In the genomic region with DNA sequence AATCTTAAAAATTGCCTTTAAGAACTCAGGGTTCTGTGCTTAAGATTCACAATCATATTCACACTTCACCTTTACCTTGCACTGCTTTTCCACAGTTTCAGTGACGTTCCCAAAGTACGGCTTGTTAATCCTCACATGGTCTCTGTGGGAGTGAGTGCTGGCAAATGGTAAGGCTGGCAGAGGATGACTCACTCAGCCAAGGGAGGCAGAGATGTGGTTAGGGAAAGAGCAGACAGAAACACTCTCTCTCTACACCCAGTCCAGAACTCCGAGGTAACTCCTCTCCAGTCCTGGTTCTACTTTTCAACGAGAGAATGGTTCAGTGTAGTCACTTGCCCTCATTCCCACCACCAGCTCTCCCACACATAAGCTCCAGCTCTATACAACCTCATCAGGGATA, we compare ENCODE assay signal across 1 cellular context.
TF ChIP-seq lines count a peak whose summit lies in the region.

No MANE protein-coding gene starts in this region.

TF ChIP-seq in K562, 482 proteins besides CTCF, POLR2A, EP300 and RAD21:
- peak; percentile 17; the same call in 1 of the 2 replicates for TF ChIP-seq JUND (IDR thresholded peaks at IDR 0.05; ENCODE audit: borderline replicate concordance, low read depth, low read length)
- no peak for TF ChIP-seq JUND (tag; IDR thresholded peaks at IDR 0.05; ENCODE audit: borderline replicate concordance, low read depth, low read length)
- TF ChIP-seq ZNF696 (CRISPR knock-in tag; conservative IDR thresholded peaks at IDR 0.05): no peak
- no peak for TF ChIP-seq ZNF586 (CRISPR knock-in tag; conservative IDR thresholded peaks at IDR 0.05)
- no peak for TF ChIP-seq CBFA2T2 (conservative IDR thresholded peaks at IDR 0.05)
- no peak for TF ChIP-seq CBX5 (IDR thresholded peaks at IDR 0.05; ENCODE audit: borderline replicate concordance, low read depth)
- TF ChIP-seq SOX6 (IDR thresholded peaks at IDR 0.05): no peak
- TF ChIP-seq FOSL1 (tag; conservative IDR thresholded peaks at IDR 0.05): peak; percentile 49
- TF ChIP-seq JUN (IDR thresholded peaks at IDR 0.05; ENCODE audit: borderline replicate concordance, low read depth, low read length): peak; percentile 36; the same call in 1 of the 2 replicates
- no peak for TF ChIP-seq JUN (CRISPR knock-in tag; IDR thresholded peaks at IDR 0.05; ENCODE audit: borderline replicate concordance)
- TF ChIP-seq SLC30A9 (CRISPR knock-in tag; IDR thresholded peaks at IDR 0.05): no peak
- TF ChIP-seq, protein P1, sequence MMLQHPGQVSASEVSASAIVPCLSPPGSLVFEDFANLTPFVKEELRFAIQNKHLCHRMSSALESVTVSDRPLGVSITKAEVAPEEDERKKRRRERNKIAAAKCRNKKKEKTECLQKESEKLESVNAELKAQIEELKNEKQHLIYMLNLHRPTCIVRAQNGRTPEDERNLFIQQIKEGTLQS (IDR thresholded peaks at IDR 0.05): peak; percentile 44; the same call in 1 of the 2 replicates
- TF ChIP-seq, protein P1 (CRISPR knock-in tag; conservative IDR thresholded peaks at IDR 0.05): no peak
- no peak for TF ChIP-seq ZNF764 (CRISPR knock-in tag; IDR thresholded peaks at IDR 0.05; ENCODE audit: low read depth)
- TF ChIP-seq ZFP36 (IDR thresholded peaks at IDR 0.05; ENCODE audit: low read depth, low read length, partially characterized antibody): no peak
- no peak for TF ChIP-seq PCBP1 (IDR thresholded peaks at IDR 0.05; ENCODE audit: low read depth, low read length, poor library complexity, severe bottlenecking)
- no peak for TF ChIP-seq MAFF (IDR thresholded peaks at IDR 0.05; ENCODE audit: low read length)
- no peak for TF ChIP-seq TEAD4 (IDR thresholded peaks at IDR 0.05; ENCODE audit: low read length)
- TF ChIP-seq TEAD4 (CRISPR knock-in tag; IDR thresholded peaks at IDR 0.05; ENCODE audit: borderline replicate concordance): no peak
